In the genomic region with DNA sequence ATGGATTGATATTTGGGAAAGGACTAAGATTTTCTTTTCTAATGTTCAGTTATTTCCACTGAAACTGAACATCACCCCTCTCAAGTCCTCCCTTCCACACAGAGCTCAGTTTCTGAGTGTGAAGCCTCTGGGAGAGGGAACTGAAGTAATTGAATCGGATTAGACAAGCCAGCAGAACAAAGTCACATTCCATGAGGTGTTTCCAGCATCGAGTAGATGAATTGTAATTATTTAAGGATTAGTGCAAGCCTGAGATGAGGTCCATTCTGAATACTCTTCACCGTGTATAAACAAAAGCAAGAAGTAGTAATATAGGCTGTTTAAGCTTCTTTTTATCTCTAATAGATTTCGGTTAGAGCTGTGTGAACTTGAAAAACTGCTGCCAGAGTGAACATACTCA, we compare ENCODE assay signal across 35 cellular contexts.
"Had no signal": no experiment of that assay in that cellular context is flagged by ENCODE, and none has a peak within 500 bp of the region (broad histone marks: within the 10 kb centered on the region; RNA-seq: fewer than 3 reads in every experiment).

No MANE protein-coding gene starts in this region.

- H3K9ac ChIP-seq: SK-N-SH had no signal

- H3K4me3 ChIP-seq: ascending aorta, body of pancreas, breast epithelium, Peyer's patch, SJSA1 had no signal

- H3K36me3 Mint-ChIP-seq: activated naive CD8-positive, alpha-beta T cell treated with anti-CD3 and anti-CD28 coated beads for 36 hours had no signal

- H3K27me3 ChIP-seq: ascending aorta, body of pancreas, breast epithelium, Peyer's patch, SJSA1 had no signal

- H3K27ac ChIP-seq: ascending aorta, body of pancreas, breast epithelium, Peyer's patch, SJSA1 had no signal

- H3K27ac Mint-ChIP-seq: activated CD4-positive, alpha-beta T cell treated with anti-CD3 and anti-CD28 coated beads, Interleukin-2, amount 10 ng/mL, durations not matched to agents 24 days and 14 days; activated CD8-positive, alpha-beta T cell treated with anti-CD3 and anti-CD28 coated beads for 36 hours; activated naive CD8-positive, alpha-beta T cell treated with anti-CD3 and anti-CD28 coated beads for 36 hours; activated T-cell treated with anti-CD3 and anti-CD28 coated beads, Interleukin-2, amount 50 U/mL, for 72 hours; activated T-helper 17 cell treated with anti-CD3 and anti-CD28 coated beads, Interleukin-2, amount 50 U/mL, for 72 hours; T-helper 1 cell treated with Interleukin-12 subunit alpha and Interleukin-12 subunit beta and Interleukin-4 antibody, amounts not matched to agents 30 μg/mL and 1 μg/mL, for 36 hours; T-helper 2 cell treated with Interferon-gamma antibody and Interleukin-4, amounts not matched to agents 5 μg/mL and 100 μg/mL, for 36 hours had no signal

- H3K4me1 ChIP-seq: ascending aorta, body of pancreas, breast epithelium, Peyer's patch, SJSA1 had no signal

- DNase-seq: activated CD4-positive, alpha-beta T cell treated with anti-CD3 and anti-CD28 coated beads, Interleukin-2, amount 10 ng/mL, durations not matched to agents 24 days and 14 days; activated CD4-positive, alpha-beta T cell treated with anti-CD3 and anti-CD28 coated beads, Interleukin-2, amount 50 U/mL, for 4 hours; activated CD8-positive, alpha-beta T cell treated with anti-CD3 and anti-CD28 coated beads for 36 hours; activated effector memory CD4-positive, alpha-beta T cell treated with anti-CD3 and anti-CD28 coated beads, Interleukin-2, amount 50 U/mL, for 16 hours; activated naive CD4-positive, alpha-beta T cell; activated naive CD4-positive, alpha-beta T cell treated with anti-CD3 and anti-CD28 coated beads, Interleukin-2, amount 50 U/mL, for 16 hours; activated naive CD8-positive, alpha-beta T cell treated with anti-CD3 and anti-CD28 coated beads for 36 hours; activated T-cell treated with anti-CD3 and anti-CD28 coated beads, Interleukin-2, amount 50 U/mL, for 1 hour; activated T-cell treated with anti-CD3 and anti-CD28 coated beads, Interleukin-2, amount 50 U/mL, for 72 hours; amniotic stem cell; body of pancreas; NCI-H1092 treated with DMSO at 0.1 percent for 48 hours; NCI-H1417; NCI-H146; NCI-H187; NCI-H2029 treated with DMSO at 0.1 percent for 48 hours; NCI-H2107; NCI-H2171 treated with DMSO at 0.1 percent for 48 hours; NCI-H2227 treated with DMSO at 0.1 percent for 48 hours; NCI-H446; NCI-H510A treated with DMSO at 0.1 percent for 48 hours; NCI-H526 treated with DMSO at 0.1 percent for 48 hours; NCI-H774; NK-92 treated with Interleukin-12 subunit alpha and Interleukin-12 subunit beta, amount 100 ng/mL, for 24 hours; PC-3; Peyer's patch; RPMI8226; SHP77 treated with DMSO at 0.1 percent for 48 hours; SK-N-SH had no signal

- H3K9me3 Mint-ChIP-seq: activated CD8-positive, alpha-beta T cell treated with anti-CD3 and anti-CD28 coated beads for 36 hours had no signal

- H3K27me3 Mint-ChIP-seq: activated CD4-positive, alpha-beta T cell treated with anti-CD3 and anti-CD28 coated beads, Interleukin-2, amount 10 ng/mL, durations not matched to agents 24 days and 14 days; activated CD8-positive, alpha-beta T cell treated with anti-CD3 and anti-CD28 coated beads for 36 hours; activated naive CD8-positive, alpha-beta T cell treated with anti-CD3 and anti-CD28 coated beads for 36 hours; activated T-helper 17 cell treated with anti-CD3 and anti-CD28 coated beads, Interleukin-2, amount 50 U/mL, for 72 hours had no signal

- H3K4me1 Mint-ChIP-seq: activated CD4-positive, alpha-beta T cell treated with anti-CD3 and anti-CD28 coated beads, Interleukin-2, amount 10 ng/mL, durations not matched to agents 24 days and 14 days; activated naive CD8-positive, alpha-beta T cell treated with anti-CD3 and anti-CD28 coated beads for 36 hours; activated T-helper 17 cell treated with anti-CD3 and anti-CD28 coated beads, Interleukin-2, amount 50 U/mL, for 72 hours had no signal

- H3K4me2 ChIP-seq: SK-N-SH had no signal

- H3K36me3 ChIP-seq: ascending aorta, breast epithelium, Peyer's patch, SJSA1 had no signal

- H3K9me3 ChIP-seq: ascending aorta, body of pancreas, breast epithelium, Peyer's patch, SJSA1, SK-N-SH had no signal

- H3K4me3 Mint-ChIP-seq: activated CD4-positive, alpha-beta T cell treated with anti-CD3 and anti-CD28 coated beads, Interleukin-2, amount 10 ng/mL, durations not matched to agents 24 days and 14 days; activated CD8-positive, alpha-beta T cell treated with anti-CD3 and anti-CD28 coated beads for 36 hours; activated naive CD8-positive, alpha-beta T cell treated with anti-CD3 and anti-CD28 coated beads for 36 hours; activated T-cell treated with anti-CD3 and anti-CD28 coated beads, Interleukin-2, amount 50 U/mL, for 72 hours; activated T-helper 17 cell treated with anti-CD3 and anti-CD28 coated beads, Interleukin-2, amount 50 U/mL, for 72 hours; T-helper 1 cell treated with Interleukin-12 subunit alpha and Interleukin-12 subunit beta and Interleukin-4 antibody, amounts not matched to agents 30 μg/mL and 1 μg/mL, for 36 hours; T-helper 2 cell treated with Interferon-gamma antibody and Interleukin-4, amounts not matched to agents 5 μg/mL and 100 μg/mL, for 36 hours had no signal
